Comparison of ENCODE assay signal across 29 cellular contexts in genomic region chr9:119234636-119235035, GRCh38.
"Had no signal": no experiment of that assay in that cellular context is flagged by ENCODE, and none has a peak within 500 bp of the region (broad histone marks: within the 10 kb centered on the region; RNA-seq: fewer than 3 reads in every experiment).

No MANE protein-coding gene starts in this region.

- H2AFZ ChIP-seq: neural progenitor cell, parathyroid adenoma had no signal

- H3K4me3 Mint-ChIP-seq: immature natural killer cell; naive thymus-derived CD4-positive, alpha-beta T cell; nephron; neural progenitor cell; stimulated activated naive CD8-positive, alpha-beta T cell treated with anti-CD3 and anti-CD28 coated beads, Interleukin-15, amount 100 ng/mL, for 72 hours had no signal

- DNase-seq: cortex of kidney; glutamatergic neuron; heart right ventricle; hypothalamus; immature natural killer cell; left cardiac atrium; left lung; mesendoderm; midbrain; naive thymus-derived CD4-positive, alpha-beta T cell; right lobe of liver; stimulated activated CD4-positive, alpha-beta T cell treated with anti-CD3 and anti-CD28 coated beads, Interleukin-12 subunit alpha, Interleukin-12 subunit beta, amount 100 ng/mL, for 4 hours; stimulated activated CD4-positive, alpha-beta T cell treated with anti-CD3 and anti-CD28 coated beads, Interleukin-1b, Interleukin-23, amount 100 ng/mL, for 48 hours; stimulated activated CD4-positive, alpha-beta T cell treated with anti-CD3 and anti-CD28 coated beads, Interleukin-4, amount 100 ng/mL, for 1 hour; stimulated activated CD8-positive, alpha-beta memory T cell treated with anti-CD3 and anti-CD28 coated beads, Interleukin-4, amount 100 ng/mL, for 48 hours; stimulated activated naive CD4-positive, alpha-beta T cell; stimulated activated naive CD8-positive, alpha-beta T cell treated with anti-CD3 and anti-CD28 coated beads, Interleukin-15, amount 100 ng/mL, for 72 hours; thyroid gland; trophoblast cell had no signal

- H3K36me3 ChIP-seq: esophagus muscularis mucosa, gastroesophageal sphincter, heart right ventricle, left lung, neural progenitor cell, right lobe of liver, thyroid gland, vagina had no signal

- H3K27ac Mint-ChIP-seq: immature natural killer cell; naive thymus-derived CD4-positive, alpha-beta T cell; nephron; neural progenitor cell; progenitor cell of endocrine pancreas; stimulated activated naive CD8-positive, alpha-beta T cell treated with anti-CD3 and anti-CD28 coated beads, Interleukin-15, amount 100 ng/mL, for 72 hours had no signal

- H3K9me3 ChIP-seq: esophagus muscularis mucosa, gastroesophageal sphincter, heart right ventricle, left lung, right lobe of liver, thyroid gland, vagina had no signal

- H3K27ac ChIP-seq: esophagus muscularis mucosa, foreskin keratinocyte, gastroesophageal sphincter, heart right ventricle, left lung, neural progenitor cell, parathyroid adenoma, right lobe of liver, thyroid gland, vagina had no signal

- H3K27me3 Mint-ChIP-seq: progenitor cell of endocrine pancreas; stimulated activated naive CD8-positive, alpha-beta T cell treated with anti-CD3 and anti-CD28 coated beads, Interleukin-15, amount 100 ng/mL, for 72 hours had no signal

- H3K9ac ChIP-seq: neural progenitor cell, parathyroid adenoma had no signal

- H3K4me3 ChIP-seq: esophagus muscularis mucosa, gastroesophageal sphincter, heart right ventricle, left lung, neural progenitor cell, right lobe of liver, smooth muscle cell, thyroid gland, vagina had no signal

- H3K27me3 ChIP-seq: esophagus muscularis mucosa, foreskin keratinocyte, gastroesophageal sphincter, heart right ventricle, left lung, neural progenitor cell, right lobe of liver, thyroid gland, vagina had no signal

- FAIRE-seq: keratinocyte had no signal

- H3K36me3 Mint-ChIP-seq: immature natural killer cell; naive thymus-derived CD4-positive, alpha-beta T cell; neural progenitor cell had no signal

- H3K4me2 ChIP-seq: neural progenitor cell, smooth muscle cell had no signal

- H3K4me1 ChIP-seq: esophagus muscularis mucosa, foreskin keratinocyte, gastroesophageal sphincter, heart right ventricle, left lung, neural progenitor cell, parathyroid adenoma, right lobe of liver, thyroid gland, vagina had no signal

- H3K9me3 Mint-ChIP-seq: nephron, neural progenitor cell had no signal

- H3K4me1 Mint-ChIP-seq: immature natural killer cell; naive thymus-derived CD4-positive, alpha-beta T cell; nephron; neural progenitor cell; stimulated activated naive CD8-positive, alpha-beta T cell treated with anti-CD3 and anti-CD28 coated beads, Interleukin-15, amount 100 ng/mL, for 72 hours had no signal

- H3K79me2 ChIP-seq: parathyroid adenoma had no signal

- ATAC-seq: foreskin keratinocyte; gastroesophageal sphincter; heart right ventricle; left cardiac atrium; left lung; naive thymus-derived CD4-positive, alpha-beta T cell; right lobe of liver; stimulated activated naive CD8-positive, alpha-beta T cell treated with anti-CD3 and anti-CD28 coated beads, Interleukin-15, amount 100 ng/mL, for 72 hours had no signal
